In genomic region chr17:62807812-62808575, GRCh38 we compare ENCODE assay signal across 1 cellular context.
TF ChIP-seq lines count a peak whose summit lies in the region.

A gene with protein sequence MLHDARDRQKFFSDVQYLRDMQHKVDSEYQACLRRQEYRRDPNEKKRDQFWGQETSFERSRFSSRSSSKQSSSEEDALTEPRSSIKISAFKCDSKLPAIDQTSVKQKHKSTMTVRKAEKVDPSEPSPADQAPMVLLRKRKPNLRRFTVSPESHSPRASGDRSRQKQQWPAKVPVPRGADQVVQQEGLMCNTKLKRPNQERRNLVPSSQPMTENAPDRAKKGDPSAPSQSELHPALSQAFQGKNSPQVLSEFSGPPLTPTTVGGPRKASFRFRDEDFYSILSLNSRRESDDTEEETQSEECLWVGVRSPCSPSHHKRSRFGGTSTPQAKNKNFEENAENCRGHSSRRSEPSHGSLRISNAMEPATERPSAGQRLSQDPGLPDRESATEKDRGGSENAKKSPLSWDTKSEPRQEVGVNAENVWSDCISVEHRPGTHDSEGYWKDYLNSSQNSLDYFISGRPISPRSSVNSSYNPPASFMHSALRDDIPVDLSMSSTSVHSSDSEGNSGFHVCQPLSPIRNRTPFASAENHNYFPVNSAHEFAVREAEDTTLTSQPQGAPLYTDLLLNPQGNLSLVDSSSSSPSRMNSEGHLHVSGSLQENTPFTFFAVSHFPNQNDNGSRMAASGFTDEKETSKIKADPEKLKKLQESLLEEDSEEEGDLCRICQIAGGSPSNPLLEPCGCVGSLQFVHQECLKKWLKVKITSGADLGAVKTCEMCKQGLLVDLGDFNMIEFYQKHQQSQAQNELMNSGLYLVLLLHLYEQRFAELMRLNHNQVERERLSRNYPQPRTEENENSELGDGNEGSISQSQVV (minus strand): TSS chr17:62808314. CDS start chr17:62801735, 6,579 bp downstream.

TF ChIP-seq in HEK293, 187 proteins besides CTCF, POLR2A, EP300 and RAD21 (continued from another document):
- peak; percentile 47; the same call in 1 of the 2 replicates for TF ChIP-seq ZNF561 (tag by site-specific recombination; IDR thresholded peaks at IDR 0.05; ENCODE audit: borderline replicate concordance)
- TF ChIP-seq ZNF24 (tag by site-specific recombination; IDR thresholded peaks at IDR 0.05), result no peak
TF ChIP-seq in HEK293: peak in this region for 11.
